ENCODE assay signal across 27 cellular contexts in the genomic region with DNA sequence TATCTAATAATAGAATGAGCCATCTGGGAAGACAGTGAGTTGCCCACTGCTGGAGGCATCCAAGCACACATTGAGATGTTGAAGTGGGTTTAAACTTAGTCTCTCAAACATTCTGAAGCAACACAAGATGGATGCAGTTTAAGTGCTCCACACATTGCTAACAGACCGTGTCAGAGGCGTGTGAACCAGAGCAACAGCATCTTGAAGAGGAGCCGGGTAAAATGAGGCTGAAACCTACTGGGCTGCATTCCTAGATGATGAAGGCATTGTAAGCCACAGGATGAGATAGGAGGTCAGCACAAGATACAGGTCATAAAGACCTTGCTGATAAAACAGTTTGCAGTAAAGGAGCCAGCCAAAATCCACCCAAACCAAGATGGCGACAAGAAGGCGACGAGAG.
DNase-seq lines count a peak whose midpoint lies in the region; ATAC-seq, FAIRE-seq and TF ChIP-seq lines count a peak whose summit lies in the region.
"Had no signal": no experiment of that assay in that cellular context is flagged by ENCODE, and none has a peak within 500 bp of the region (broad histone marks: within the 10 kb centered on the region; RNA-seq: fewer than 3 reads in every experiment).

No MANE protein-coding gene starts in this region.

- H4K12ac ChIP-seq in trophoblast cell (ENCODE audit: low read depth, low read length): no peak overlapping the region

- H3K27me3 ChIP-seq in K562 (ENCODE audit: control insufficient read depth in 2 of 2, insufficient read depth in 2 of 2, low read length in 2 of 2): no peaks in the 10 kb centered on the region
- H3K27me3 ChIP-seq in trophoblast cell (ENCODE audit: insufficient read depth, low read length): no peaks in the 10 kb centered on the region
- H3K27me3 ChIP-seq: BE2C, BLaER1 had no signal

- H3K4me3 ChIP-seq in K562 (no peak overlapping the region), trophoblast cell (ENCODE audit: low read depth, low read length) (no peak overlapping the region)
- H3K4me3 ChIP-seq: BLaER1, GM12878 had no signal

- no peak overlapping the region for H2AK5ac ChIP-seq in trophoblast cell (ENCODE audit: low read length)

- no peak overlapping the region for H4K91ac ChIP-seq in trophoblast cell (ENCODE audit: low read depth, low read length)

- no peak for TF ChIP-seq RAD21 in K562 (CRISPR knock-in tag; conservative IDR thresholded peaks at IDR 0.05 in 1 of 2, IDR thresholded peaks at IDR 0.05 in 1 of 2)

- no peak overlapping the region for H3K14ac ChIP-seq in trophoblast cell (ENCODE audit: low read length)

- H3K23ac ChIP-seq in trophoblast cell (ENCODE audit: low read length): no peak overlapping the region

- no peak for TF ChIP-seq EP300 in K562 (IDR thresholded peaks at IDR 0.05; ENCODE audit: low read length)

- TF ChIP-seq CTCF in K562 (IDR thresholded peaks at IDR 0.05 in 2 of 3, conservative IDR thresholded peaks at IDR 0.05 in 1 of 3; ENCODE audit: insufficient read depth in 2 of 3, low read depth in 1 of 3, low read length in 3 of 3): no peak

- CTCF ChIA-PET in K562 (lab: Yijun Ruan, JAX; ENCODE audit: low intra/inter-chr PET ratio): no interaction called here

- DNase-seq in NCI-H226: peak; percentile 12
- DNase-seq in K562 (ENCODE audit: extremely low read depth in 1 of 4, low spot score in 3 of 4): no peak
- peak; percentile 72 for DNase-seq in islet precursor cell
- DNase-seq in trophoblast cell: peak; percentile 63 to 80
- DNase-seq in cerebellar nuclear complex (lab: John Stamatoyannopoulos, UW): no peak
- no peak for DNase-seq in NOMO-1 treated with DMSO at 0.1 percent for 48 hours (lab: John Stamatoyannopoulos, UW; ENCODE audit: unreplicated experiment)
- no peak for DNase-seq in T-helper 9 cell
- DNase-seq: 8988T; ACHN; BE2C; C1 segment of cervical spinal cord; CD4-positive, alpha-beta memory T cell; CD4-positive, CD25-positive, alpha-beta regulatory T cell; CD8-positive, alpha-beta memory T cell; COR-L47; DMS 273 treated with DMSO at 0.1 percent for 48 hours; DMS153; DMS79; DND-41; EL; GDM1 had no signal

- in situ Hi-C loops in K562 (cut with MboI): no loop called here

- H2BK12ac ChIP-seq in trophoblast cell (ENCODE audit: low read length): no peak overlapping the region

- no peak overlapping the region for H2BK120ac ChIP-seq in trophoblast cell (ENCODE audit: insufficient read depth, low read length, poor library complexity)

- H3K9ac ChIP-seq in K562 (ENCODE audit: insufficient read depth in 1 of 2, low read depth in 2 of 2, low read length in 2 of 2) (no peak overlapping the region), trophoblast cell (ENCODE audit: low read length) (no peak overlapping the region)
- H3K9ac ChIP-seq: BLaER1 had no signal

- no TSS peak for BruUV-seq in K562 (replicated peaks; lab: Mats Ljungman, UMichigan)

- no peaks in the 10 kb centered on the region for H3K79me2 ChIP-seq in K562 (ENCODE audit: control insufficient read depth, insufficient read depth, low read length)
- H3K79me2 ChIP-seq in trophoblast cell (ENCODE audit: control insufficient read depth, insufficient read depth, low read length, poor library complexity): no peaks in the 10 kb centered on the region

- H2BK5ac ChIP-seq in trophoblast cell (ENCODE audit: low read depth, low read length, poor library complexity): no peak overlapping the region

- H3K36me3 ChIP-seq in K562 (ENCODE audit: control insufficient read depth, insufficient read depth, low read length): no peaks in the 10 kb centered on the region
- H3K36me3 ChIP-seq in trophoblast cell (ENCODE audit: control insufficient read depth in 1 of 2, insufficient read depth in 2 of 2, low read length in 2 of 2): no peaks in the 10 kb centered on the region
- H3K36me3 ChIP-seq: BE2C, BLaER1 had no signal

- no peak overlapping the region for H3K27ac ChIP-seq in K562 (ENCODE audit: extremely low read depth, low read depth, low read length)
- no peak overlapping the region for H3K27ac ChIP-seq in trophoblast cell (ENCODE audit: low read depth, low read length)
- H3K27ac ChIP-seq: BLaER1 had no signal

- intact Hi-C loops in K562 (cut with micrococcal nuclease): loop anchor here (10.0 kb wide), 1 partner anchor 125 kb away; no protein-coding TSS in a partner anchor

- no peak for ATAC-seq in K562
- no peak for ATAC-seq in HG03095 (IDR thresholded peaks at IDR 0.05; ENCODE audit: unreplicated experiment)
- ATAC-seq: GM12878 had no signal

- no peak overlapping the region for H4K8ac ChIP-seq in trophoblast cell (ENCODE audit: low read depth, low read length)

- 35% methylated on average over 6 of the region's 6 CpGs for WGBS in K562 (ENCODE audit: insufficient coverage, low coverage, missing lambda C conversion rate)
- whole genome bisulfite sequencing in trophoblast cell (ENCODE audit: extremely low coverage, insufficient coverage, insufficient read length): no CpG with 5 or more reads among the region's 6 CpGs

- H2AFZ ChIP-seq in K562 (ENCODE audit: low read depth, low read length) (peak overlapping the region; percentile 76), trophoblast cell (ENCODE audit: insufficient read depth, low read length, poor library complexity) (no peak overlapping the region)

- no peak for FAIRE-seq in K562 (lab: Jason Lieb, UNC)
- FAIRE-seq: A204.1, GM12878, GM12892, GM18507 had no signal

- H3K4ac ChIP-seq in trophoblast cell (ENCODE audit: low read depth, low read length): no peak overlapping the region

- no peaks in the 10 kb centered on the region for H4K20me1 ChIP-seq in K562 (replicated peaks; ENCODE audit: control insufficient read depth, insufficient read depth, low read length)
- H4K20me1 ChIP-seq: BLaER1 had no signal

- H3K4me1 ChIP-seq in K562 (replicated peaks in 1 of 2; ENCODE audit: control insufficient read depth in 2 of 2, insufficient read depth in 2 of 2, low read length in 2 of 2) (no peaks in the 10 kb centered on the region; a peak in 3 of 5 replicates), trophoblast cell (ENCODE audit: control insufficient read depth in 1 of 2, insufficient read depth in 2 of 2, low read length in 2 of 2) (no peaks in the 10 kb centered on the region)
- H3K4me1 ChIP-seq: BE2C, BLaER1 had no signal

- TF ChIP-seq POLR2A in K562 (conservative IDR thresholded peaks at IDR 0.05): no peak

- H3K79me1 ChIP-seq in trophoblast cell (ENCODE audit: low read length): no peaks in the 10 kb centered on the region

- H3K9me3 ChIP-seq in K562 (replicated peaks; ENCODE audit: control insufficient read depth, insufficient read depth, low read depth, low read length) (no peaks in the 10 kb centered on the region), trophoblast cell (ENCODE audit: insufficient read depth, low read depth, low read length) (no peaks in the 10 kb centered on the region)
- H3K9me3 ChIP-seq: BE2C, BLaER1 had no signal

- H3K9me1 ChIP-seq in K562 (ENCODE audit: control insufficient read depth, insufficient read depth, low read length): no peaks in the 10 kb centered on the region

- H3K18ac ChIP-seq in trophoblast cell (ENCODE audit: low read length): no peak overlapping the region

- POLR2A ChIA-PET in K562 (lab: Yijun Ruan, JAX): interaction anchor here (0.6 kb wide), 1 partner anchor 144 kb away, joined by 3 read pairs; no protein-coding TSS in a partner anchor

- peak overlapping the region; percentile 41 for H3K4me2 ChIP-seq in K562 (ENCODE audit: insufficient read depth, low read length)
- H3K4me2 ChIP-seq in trophoblast cell (ENCODE audit: low read length): no peak overlapping the region
- H3K4me2 ChIP-seq: BLaER1 had no signal

TF ChIP-seq in K562, 482 proteins besides CTCF, POLR2A, EP300 and RAD21:
- TF ChIP-seq MAFG (tag; conservative IDR thresholded peaks at IDR 0.05) (no peak), L3MBTL2 (IDR thresholded peaks at IDR 0.05) (peak; percentile 19; the same call in 1 of the 2 replicates)
- TF ChIP-seq, protein P1, sequence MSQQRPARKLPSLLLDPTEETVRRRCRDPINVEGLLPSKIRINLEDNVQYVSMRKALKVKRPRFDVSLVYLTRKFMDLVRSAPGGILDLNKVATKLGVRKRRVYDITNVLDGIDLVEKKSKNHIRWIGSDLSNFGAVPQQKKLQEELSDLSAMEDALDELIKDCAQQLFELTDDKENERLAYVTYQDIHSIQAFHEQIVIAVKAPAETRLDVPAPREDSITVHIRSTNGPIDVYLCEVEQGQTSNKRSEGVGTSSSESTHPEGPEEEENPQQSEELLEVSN (IDR thresholded peaks at IDR 0.05; ENCODE audit: borderline replicate concordance in 1 of 2, extremely low read depth in 1 of 2, insufficient read depth in 1 of 2, insufficient read length in 1 of 2, low read depth in 1 of 2, low read length in 1 of 2, poor library complexity in 1 of 2, severe bottlenecking in 1 of 2): no peak
- TF ChIP-seq, protein P2, sequence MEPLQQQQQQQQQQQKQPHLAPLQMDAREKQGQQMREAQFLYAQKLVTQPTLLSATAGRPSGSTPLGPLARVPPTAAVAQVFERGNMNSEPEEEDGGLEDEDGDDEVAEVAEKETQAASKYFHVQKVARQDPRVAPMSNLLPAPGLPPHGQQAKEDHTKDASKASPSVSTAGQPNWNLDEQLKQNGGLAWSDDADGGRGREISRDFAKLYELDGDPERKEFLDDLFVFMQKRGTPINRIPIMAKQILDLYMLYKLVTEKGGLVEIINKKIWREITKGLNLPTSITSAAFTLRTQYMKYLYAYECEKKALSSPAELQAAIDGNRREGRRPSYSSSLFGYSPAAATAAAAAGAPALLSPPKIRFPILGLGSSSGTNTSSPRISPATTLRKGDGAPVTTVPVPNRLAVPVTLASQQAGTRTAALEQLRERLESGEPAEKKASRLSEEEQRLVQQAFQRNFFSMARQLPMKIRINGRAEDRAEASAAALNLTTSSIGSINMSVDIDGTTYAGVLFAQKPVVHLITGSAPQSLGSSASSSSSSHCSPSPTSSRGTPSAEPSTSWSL (CRISPR knock-in tag; IDR thresholded peaks at IDR 0.05; ENCODE audit: borderline replicate concordance): no peak

Comparison
In these comparisons a context has a peak if more than half of its experiments do, and no peak if none do; other contexts are left out.
1. DNase-seq: peak in NCI-H226 (single experiment), islet precursor cell (single experiment) and trophoblast cell (2 of 2); none in K562 (0 of 4), cerebellar nuclear complex (0 of 2), NOMO-1 treated with DMSO at 0.1 percent for 48 hours (single experiment) and T-helper 9 cell (single experiment).